In genomic region chr10:80924063-80924952, GRCh38 we compare ENCODE assay signal across 9 cellular contexts.
A peak's percentile ranks its signal among the peaks of the same experiment; 100 is the strongest.
DNase-seq lines count a peak whose midpoint lies in the region; ATAC-seq and TF ChIP-seq lines count a peak whose summit lies in the region.
"Had no signal": no experiment of that assay in that cellular context is flagged by ENCODE, and none has a peak within 500 bp of the region (broad histone marks: within the 10 kb centered on the region; RNA-seq: fewer than 3 reads in every experiment).

No MANE protein-coding gene starts in this region.

- H3F3A ChIP-seq in SU-DHL-6 (ENCODE audit: insufficient read depth), result no peaks in the 10 kb centered on the region

- peaks cover 3% of the 10 kb centered on the region for H3K4me1 Mint-ChIP-seq in progenitor cell of endocrine pancreas (ENCODE audit: low read depth)
- H3K4me1 Mint-ChIP-seq: T-cell had no signal

- no peaks in the 10 kb centered on the region for H3K9me3 ChIP-seq in SU-DHL-6 (ENCODE audit: insufficient read depth, low read length)

- no peak overlapping the region for H3K4me2 ChIP-seq in SU-DHL-6 (ENCODE audit: low read depth, low read length, poor library complexity, severe bottlenecking)

- no peak overlapping the region for H3K27ac Mint-ChIP-seq in progenitor cell of endocrine pancreas
- H3K27ac Mint-ChIP-seq: T-cell had no signal

- TF ChIP-seq CTCF in HL-60 (IDR thresholded peaks at IDR 0.05; ENCODE audit: insufficient read depth, low read length) (peak; percentile 20), SU-DHL-6 (IDR thresholded peaks at IDR 0.05; ENCODE audit: insufficient read depth, low read length, poor library complexity, severe bottlenecking) (peak; percentile 87), foreskin fibroblast (IDR thresholded peaks at IDR 0.05; ENCODE audit: low read depth, low read length) (peak; percentile 37), progenitor cell of endocrine pancreas (IDR thresholded peaks at IDR 0.05; ENCODE audit: unreplicated experiment) (peak; percentile 84)

- no peak overlapping the region for H3K4me3 Mint-ChIP-seq in progenitor cell of endocrine pancreas (ENCODE audit: low read depth)
- H3K4me3 Mint-ChIP-seq: T-cell had no signal

- no peak overlapping the region for H2AFZ ChIP-seq in SU-DHL-6 (ENCODE audit: low read depth, low read length, severe bottlenecking)

- H3K4me3 ChIP-seq in HL-60 (replicated peaks; ENCODE audit: insufficient read depth, low read length) (no peak overlapping the region), SU-DHL-6 (ENCODE audit: insufficient read depth, low read length, poor library complexity, severe bottlenecking) (no peak overlapping the region), foreskin fibroblast (ENCODE audit: low read depth in 1 of 2, low read length in 2 of 2) (no peak overlapping the region)

- no peaks in the 10 kb centered on the region for H3K9me2 ChIP-seq in SU-DHL-6 (replicated peaks; ENCODE audit: insufficient read depth, low read length)

- H4K20me1 ChIP-seq in SU-DHL-6 (ENCODE audit: low read depth, low read length), result no peaks in the 10 kb centered on the region

- ATAC-seq in GM18517 (IDR thresholded peaks at IDR 0.05; ENCODE audit: unreplicated experiment) (peak; percentile 79), HG02870 (IDR thresholded peaks at IDR 0.05; ENCODE audit: unreplicated experiment) (no peak)
- ATAC-seq: T-cell had no signal

- H3K27me3 Mint-ChIP-seq in progenitor cell of endocrine pancreas, result no peaks in the 10 kb centered on the region

- H3K9ac ChIP-seq in SU-DHL-6 (ENCODE audit: low read length), result no peak overlapping the region

- no peaks in the 10 kb centered on the region for H3K79me2 ChIP-seq in SU-DHL-6 (ENCODE audit: insufficient read depth, low read length)

- H3K27me3 ChIP-seq in HL-60 (ENCODE audit: insufficient read depth, poor library complexity, severe bottlenecking) (peaks cover 2% of the 10 kb centered on the region), SU-DHL-6 (ENCODE audit: low read length) (no peaks in the 10 kb centered on the region)

- H3K36me3 Mint-ChIP-seq in progenitor cell of endocrine pancreas (ENCODE audit: insufficient read depth), result no peaks in the 10 kb centered on the region
- H3K36me3 Mint-ChIP-seq: T-cell had no signal

- H3K27ac ChIP-seq in HL-60 (replicated peaks) (no peak overlapping the region), SU-DHL-6 (ENCODE audit: low read depth, low read length) (no peak overlapping the region)

- H3K9me3 Mint-ChIP-seq in progenitor cell of endocrine pancreas (ENCODE audit: low read depth), result peaks cover 9% of the 10 kb centered on the region

- DNase-seq in COLO829 (ENCODE audit: low spot score) (peak; percentile 7), HL-60 (ENCODE audit: low read depth in 1 of 2, low spot score in 1 of 2) (peak in 1 of 2 experiments; percentile 35), foreskin fibroblast (peak in 1 of 2 donors; percentile 30), progenitor cell of endocrine pancreas (ENCODE audit: low spot score, unreplicated experiment) (peak; percentile 33), cortex of kidney (lab: John Stamatoyannopoulos, UW) (no peak)

- H3K36me3 ChIP-seq in SU-DHL-6 (ENCODE audit: low read length), result no peaks in the 10 kb centered on the region

Comparison
In these comparisons a context has a peak if more than half of its experiments do, and no peak if none do; other contexts are left out.
1. CTCF ChIP-seq: peak in every context shown above with its lines; median percentile 87 in SU-DHL-6; 84 in progenitor cell of endocrine pancreas; 37 in foreskin fibroblast; 20 in HL-60.